Comparison of ENCODE assay signal across 9 cellular contexts in genomic region chr1:160047116-160047991, GRCh38. TPM values are rescaled to one million over a fixed set of nuclear protein-coding genes. Genes with fewer than 3 reads are reported as not detected.
DNase-seq lines count a peak whose midpoint lies in the region; ATAC-seq, FAIRE-seq and TF ChIP-seq lines count a peak whose summit lies in the region.
"Had no signal": no experiment of that assay in that cellular context is flagged by ENCODE, and none has a peak within 500 bp of the region (broad histone marks: within the 10 kb centered on the region; RNA-seq: fewer than 3 reads in every experiment).

No MANE protein-coding gene starts in this region.

- no peak overlapping the region for H3K27ac Mint-ChIP-seq in activated B cell treated with CpG ODN at 0.5 μM for 24 hours
- H3K27ac Mint-ChIP-seq in natural killer cell, result peak overlapping the region in 1 of 2 donors; percentile 32

- H3K36me3 Mint-ChIP-seq in activated B cell treated with CpG ODN at 0.5 μM for 24 hours (ENCODE audit: low read depth), result no peaks in the 10 kb centered on the region
- no peaks in the 10 kb centered on the region for H3K36me3 Mint-ChIP-seq in natural killer cell

- peak overlapping the region; percentile 72 for H3K4me3 Mint-ChIP-seq in activated B cell treated with CpG ODN at 0.5 μM for 24 hours
- peak overlapping the region; percentile 72 for H3K4me3 Mint-ChIP-seq in natural killer cell

- H3K4me1 Mint-ChIP-seq in activated B cell treated with CpG ODN at 0.5 μM for 24 hours (peaks cover 12% of the 10 kb centered on the region), natural killer cell (peaks cover 11 to 12% of the 10 kb centered on the region in 2 donors)

- ATAC-seq in GM18517 (IDR thresholded peaks at IDR 0.05; ENCODE audit: unreplicated experiment) (peak; percentile 31), HG02642 (IDR thresholded peaks at IDR 0.05; ENCODE audit: poor library complexity, unreplicated experiment) (peak; percentile 49), activated B cell treated with CpG ODN at 0.5 μM for 24 hours (ENCODE audit: low read depth) (peak; percentile 49), natural killer cell (no peak)

- POLR2A ChIA-PET in activated B cell treated with CpG ODN at 0.5 μM for 24 hours (lab: Charles Lee), result interaction anchor here (1.2 kb wide), 2 partner anchors 15 to 35 kb away, joined by 3 read pairs; partner anchors contain the start of gene PIGM

- CTCF ChIA-PET in activated B cell treated with CpG ODN at 0.5 μM for 24 hours (lab: Charles Lee), result interaction anchor here (1.0 to 5.0 kb wide), 8 partner anchors 10 to 329 kb away, joined by 3 to 81 read pairs (median 10); partner anchors contain the start of genes KCNJ10, KCNJ9 and PIGM

- intact Hi-C loops in activated B cell treated with CpG ODN at 0.5 μM for 24 hours (cut with micrococcal nuclease), result loop anchor here (2.0 kb wide), 1 partner anchor 205 kb away; no protein-coding TSS in a partner anchor
- intact Hi-C loops in natural killer cell (cut with micrococcal nuclease), result loop anchor here (2.0 kb wide), 1 partner anchor 31 kb away; no protein-coding TSS in a partner anchor

- DNase-seq in activated B cell treated with CpG ODN at 0.5 μM for 24 hours (no peak), natural killer cell (no peak), NCI-H226 (no peak), frontal cortex (ENCODE audit: low spot score in 2 of 2) (no peak), dedifferentiated amniotic fluid mesenchymal stem cell (ENCODE audit: extremely low spot score) (no peak)
- no peak for DNase-seq in stimulated activated CD4-positive, alpha-beta T cell treated with anti-CD3 and anti-CD28 coated beads, Interleukin-15, amount 100 ng/mL, for 24 hours

- TF ChIP-seq CTCF in activated B cell treated with CpG ODN at 0.5 μM for 24 hours (IDR thresholded peaks at IDR 0.05) (no peak), natural killer cell (IDR thresholded peaks at IDR 0.05) (no peak)

- no peaks in the 10 kb centered on the region for H3K9me3 Mint-ChIP-seq in activated B cell treated with CpG ODN at 0.5 μM for 24 hours
- no peaks in the 10 kb centered on the region for H3K9me3 Mint-ChIP-seq in natural killer cell

- H3K27me3 Mint-ChIP-seq in activated B cell treated with CpG ODN at 0.5 μM for 24 hours (peaks cover 29% of the 10 kb centered on the region), natural killer cell (ENCODE audit: low read depth in 2 of 2) (peaks cover 11 to 28% of the 10 kb centered on the region in 2 donors)

- FAIRE-seq in frontal cortex (lab: Jason Lieb, UNC), result no peak

RNA-seq across cellular contexts. Expression of gene PIGM, which starts 15.6 kb away (rescaled TPM):
- 4.5 and 5.3 TPM in 2 replicates for total RNA-seq in activated B cell treated with CpG ODN at 0.5 μM for 24 hours
- 1 to 10 TPM; 3.8 to 5.1 (median 3.9) TPM for total RNA-seq in natural killer cell
- total RNA-seq in frontal cortex, result 7.7 TPM

RNA-seq across cellular contexts. Expression of gene KCNJ10, which starts 22.6 kb away (rescaled TPM):
- total RNA-seq in activated B cell treated with CpG ODN at 0.5 μM for 24 hours, result not detected in 2 replicates
- total RNA-seq in natural killer cell, result not detected
- 1.6 TPM for total RNA-seq in frontal cortex
- total RNA-seq: LHCN-M2 had no signal

RNA-seq across cellular contexts. Expression of gene KCNJ9, which starts 34.0 kb away (rescaled TPM):
- total RNA-seq in activated B cell treated with CpG ODN at 0.5 μM for 24 hours, result not detected in 2 replicates
- total RNA-seq in natural killer cell, result not detected
- 11.4 TPM for total RNA-seq in frontal cortex
- total RNA-seq: LHCN-M2 had no signal

RNA-seq across cellular contexts. Expression of gene IGSF8, which starts 51.1 kb away (rescaled TPM):
- total RNA-seq in activated B cell treated with CpG ODN at 0.5 μM for 24 hours (25.4 and 27.9 TPM in 2 replicates), natural killer cell (10 to 100 TPM; 26.3 to 35.3 (median 32.1) TPM), frontal cortex (48.5 TPM)

Comparison
In these comparisons a context has a peak if more than half of its experiments do, and no peak if none do; other contexts are left out.
1. ATAC-seq: peak in GM18517 (single experiment), HG02642 (single experiment) and activated B cell treated with CpG ODN at 0.5 μM for 24 hours (single experiment); none in natural killer cell (0 of 3).
2. RNA of gene KCNJ9, which starts 34.0 kb away (total RNA-seq): 11.4 TPM in frontal cortex (single experiment); not detected in activated B cell treated with CpG ODN at 0.5 μM for 24 hours and not detected in natural killer cell; every median in the first group is over 10 times any median in the second.